In genomic region chr19:13797058-13797440, GRCh38 we compare ENCODE assay signal across 8 cellular contexts. TPM values are rescaled to one million over a fixed set of nuclear protein-coding genes. Genes with fewer than 3 reads are reported as not detected.
A peak's percentile ranks its signal among the peaks of the same experiment; 100 is the strongest.
DNase-seq lines count a peak whose midpoint lies in the region; ATAC-seq and TF ChIP-seq lines count a peak whose summit lies in the region.

No MANE protein-coding gene starts in this region.

- no peak for DNase-seq in T-helper 2 cell treated with Interferon-gamma antibody and Interleukin-4, amounts not matched to agents 5 μg/mL and 100 μg/mL, for 36 hours (ENCODE audit: low spot score)
- DNase-seq in T-helper 2 cell: no peak
- no peak for DNase-seq in astrocyte of the cerebellum (ENCODE audit: low read depth)
- no peak for DNase-seq in lower lobe of right lung
- DNase-seq in suprapubic skin (ENCODE audit: low spot score in 2 of 2): no peak
- DNase-seq in NCI-H1436 (lab: John Stamatoyannopoulos, UW): no peak
- no peak for DNase-seq in Ammon's horn (ENCODE audit: low spot score)

- H3K4me1 ChIP-seq in lower lobe of right lung: peaks cover 32% of the 10 kb centered on the region
- H3K4me1 ChIP-seq in suprapubic skin: peaks cover 38% of the 10 kb centered on the region

- 55% methylated on average over 4 of the region's 4 CpGs for WGBS in suprapubic skin

- H3K4me1 Mint-ChIP-seq in T-helper 2 cell treated with Interferon-gamma antibody and Interleukin-4, amounts not matched to agents 5 μg/mL and 100 μg/mL, for 36 hours (ENCODE audit: low read depth): peaks cover 21% of the 10 kb centered on the region

- H3K27me3 Mint-ChIP-seq in T-helper 2 cell treated with Interferon-gamma antibody and Interleukin-4, amounts not matched to agents 5 μg/mL and 100 μg/mL, for 36 hours (ENCODE audit: low read depth): no peaks in the 10 kb centered on the region

- intact Hi-C loops in lower lobe of right lung (cut with DNase I): no loop called here

- TF ChIP-seq POLR2A in suprapubic skin (IDR thresholded peaks at IDR 0.05): no peak

- H3K36me3 ChIP-seq in lower lobe of right lung (no peaks in the 10 kb centered on the region), suprapubic skin (no peaks in the 10 kb centered on the region)

- H3K27me3 ChIP-seq in lower lobe of right lung (ENCODE audit: low read depth) (no peaks in the 10 kb centered on the region), suprapubic skin (no peaks in the 10 kb centered on the region)

- no peaks in the 10 kb centered on the region for H3K9me3 Mint-ChIP-seq in T-helper 2 cell treated with Interferon-gamma antibody and Interleukin-4, amounts not matched to agents 5 μg/mL and 100 μg/mL, for 36 hours

- TF ChIP-seq EP300 in suprapubic skin (IDR thresholded peaks at IDR 0.05): no peak

- H3K9me3 ChIP-seq in lower lobe of right lung: no peaks in the 10 kb centered on the region
- H3K9me3 ChIP-seq in suprapubic skin: no peaks in the 10 kb centered on the region

- no peaks in the 10 kb centered on the region for H3K36me3 Mint-ChIP-seq in T-helper 2 cell treated with Interferon-gamma antibody and Interleukin-4, amounts not matched to agents 5 μg/mL and 100 μg/mL, for 36 hours (ENCODE audit: low read depth)

- TF ChIP-seq CTCF in astrocyte of the cerebellum (IDR thresholded peaks at IDR 0.05; ENCODE audit: low read depth, low read length, missing control alignments) (no peak), lower lobe of right lung (IDR thresholded peaks at IDR 0.05) (no peak), suprapubic skin (IDR thresholded peaks at IDR 0.05) (no peak)

- H3K4me3 ChIP-seq in astrocyte of the cerebellum (ENCODE audit: low read depth, low read length) (peak overlapping the region; percentile 56), lower lobe of right lung (peak overlapping the region; percentile 79), suprapubic skin (peak overlapping the region; percentile 87)

- no peak overlapping the region for H3K27ac Mint-ChIP-seq in T-helper 2 cell treated with Interferon-gamma antibody and Interleukin-4, amounts not matched to agents 5 μg/mL and 100 μg/mL, for 36 hours

- ATAC-seq in lower lobe of right lung (no peak), HG02973 (IDR thresholded peaks at IDR 0.05; ENCODE audit: unreplicated experiment) (no peak)

- in situ Hi-C loops in astrocyte of the cerebellum (cut with HindIII; ENCODE audit: low sequenced_read_pairs): no loop called here

- H3K4me3 Mint-ChIP-seq in T-helper 2 cell treated with Interferon-gamma antibody and Interleukin-4, amounts not matched to agents 5 μg/mL and 100 μg/mL, for 36 hours: peak overlapping the region; percentile 85

- H3K27ac ChIP-seq in lower lobe of right lung: peak overlapping the region; percentile 94
- H3K27ac ChIP-seq in suprapubic skin: peak overlapping the region; percentile 72

RNA-seq across cellular contexts. Expression of gene ZSWIM4, which starts 1.8 kb away (rescaled TPM):
- total RNA-seq in lower lobe of right lung (7.4 TPM), suprapubic skin (10 to 100 TPM; 11.4 to 19.5 (median 16.3) TPM)

RNA-seq across cellular contexts. Expression of gene C19orf53, which starts 22.8 kb away (rescaled TPM):
- total RNA-seq in lower lobe of right lung (68.0 TPM), suprapubic skin (100 to 1,000 TPM in 3 of 4 donors, 10 to 100 TPM in 1; 84.2 to 150 (median 124) TPM)

RNA-seq across cellular contexts. Expression of gene MRI1, which starts 32.7 kb away (rescaled TPM):
- 30.4 TPM for total RNA-seq in lower lobe of right lung
- total RNA-seq in suprapubic skin: 100 to 1,000 TPM in 1 of 4 donors, 10 to 100 TPM in 3; 51.5 to 122 (median 69.6) TPM
